Comparison of ENCODE assay signal across 16 cellular contexts in genomic region chr1:88695781-88696180, GRCh38.
"Had no signal": no experiment of that assay in that cellular context is flagged by ENCODE, and none has a peak within 500 bp of the region (broad histone marks: within the 10 kb centered on the region; RNA-seq: fewer than 3 reads in every experiment).

No MANE protein-coding gene starts in this region.

- H3K27ac Mint-ChIP-seq: activated CD4-positive, alpha-beta memory T cell treated with anti-CD3 and anti-CD28 coated beads, Interleukin-2, amount 10 ng/mL, durations not matched to agents 7 days and 5 days; natural killer cell; type B pancreatic cell had no signal

- ATAC-seq: effector memory CD8-positive, alpha-beta T cell; left cardiac atrium; lower lobe of right lung; mucosa of descending colon; natural killer cell; sciatic nerve had no signal

- H3K36me3 Mint-ChIP-seq: natural killer cell had no signal

- H3K4me3 Mint-ChIP-seq: activated CD4-positive, alpha-beta memory T cell treated with anti-CD3 and anti-CD28 coated beads, Interleukin-2, amount 10 ng/mL, durations not matched to agents 7 days and 5 days; effector memory CD8-positive, alpha-beta T cell; natural killer cell; type B pancreatic cell had no signal

- H3K9me3 ChIP-seq: lower lobe of right lung, mucosa of descending colon had no signal

- H3K27ac ChIP-seq: epithelial cell of prostate, lower lobe of right lung had no signal

- H3K9me3 Mint-ChIP-seq: effector memory CD8-positive, alpha-beta T cell; natural killer cell; type B pancreatic cell had no signal

- H3K4me3 ChIP-seq: lower lobe of right lung, mucosa of descending colon had no signal

- H3K27me3 Mint-ChIP-seq: activated CD4-positive, alpha-beta memory T cell treated with anti-CD3 and anti-CD28 coated beads, Interleukin-2, amount 10 ng/mL, durations not matched to agents 7 days and 5 days; effector memory CD8-positive, alpha-beta T cell; type B pancreatic cell had no signal

- DNase-seq: activated CD4-positive, alpha-beta memory T cell treated with anti-CD3 and anti-CD28 coated beads, Interleukin-2, amount 10 ng/mL, durations not matched to agents 7 days and 5 days; activated CD4-positive, alpha-beta T cell treated with anti-CD3 and anti-CD28 coated beads for 1 hour; aorta; central memory CD4-positive, alpha-beta T cell; cortex of kidney; effector memory CD8-positive, alpha-beta T cell; left cardiac atrium; lower lobe of right lung; mucosa of descending colon; natural killer cell; occipital lobe; stimulated activated CD4-positive, alpha-beta T cell treated with anti-CD3 and anti-CD28 coated beads, Interleukin-12 subunit alpha, Interleukin-12 subunit beta, amount 100 ng/mL, for 4 hours; stimulated activated naive CD4-positive, alpha-beta T cell had no signal
